18 cellular contexts compared by ENCODE assay signal in genomic region chr2:70049261-70049660, GRCh38. TPM values are rescaled to one million over a fixed set of nuclear protein-coding genes. Genes with fewer than 3 reads are reported as not detected.
DNase-seq lines count a peak whose midpoint lies in the region; ATAC-seq and TF ChIP-seq lines count a peak whose summit lies in the region.
"Had no signal": no experiment of that assay in that cellular context is flagged by ENCODE, and none has a peak within 500 bp of the region (broad histone marks: within the 10 kb centered on the region; RNA-seq: fewer than 3 reads in every experiment).

No MANE protein-coding gene starts in this region.

- no peak overlapping the region for H2AFZ ChIP-seq in osteoblast (ENCODE audit: low read length)

- H3K27me3 ChIP-seq in osteoblast (ENCODE audit: insufficient read depth, low read length): no peaks in the 10 kb centered on the region
- H3K27me3 ChIP-seq: BLaER1 had no signal

- peaks cover 21% of the 10 kb centered on the region for H3K36me3 ChIP-seq in osteoblast (ENCODE audit: insufficient read depth, low read length)

- H3K36me3 Mint-ChIP-seq in activated T-cell treated with anti-CD3 and anti-CD28 coated beads, Interleukin-2, amount 50 U/mL, for 24 hours (ENCODE audit: low read depth): peaks cover 83% of the 10 kb centered on the region
- H3K36me3 Mint-ChIP-seq in T-helper 17 cell (ENCODE audit: low read depth): peaks cover 6% of the 10 kb centered on the region
- H3K36me3 Mint-ChIP-seq in dendritic cell treated with granulocyte-macrophage colony-stimulating factor and Interleukin-4, amounts not matched to agents 40 ng/mL and 50 ng/mL, for 4 days (ENCODE audit: low read depth): peaks cover 24% of the 10 kb centered on the region

- ATAC-seq in T-helper 17 cell (no peak), HG02623 (IDR thresholded peaks at IDR 0.05; ENCODE audit: unreplicated experiment) (no peak)

- no peak for DNase-seq in activated T-cell treated with anti-CD3 and anti-CD28 coated beads, Interleukin-2, amount 50 U/mL, for 24 hours
- no peak for DNase-seq in activated T-cell treated with anti-CD3 and anti-CD28 coated beads, Interleukin-2, amount 50 U/mL, for 48 hours
- DNase-seq in T-helper 17 cell (no peak), putamen (ENCODE audit: low spot score) (peak; percentile 44), NCI-H128 (lab: John Stamatoyannopoulos, UW; ENCODE audit: unreplicated experiment) (no peak), osteoblast (ENCODE audit: insufficient read length, low spot score, missing footprints) (no peak)
- DNase-seq: DMS79 treated with DMSO at 0.1 percent for 48 hours, HFFc6, NCI-H1436, NCI-H1930, NCI-H226, NCI-H524, NCI-H82, OCI-M1, Right ventricle myocardium superior had no signal

- H3K27me3 Mint-ChIP-seq in activated T-cell treated with anti-CD3 and anti-CD28 coated beads, Interleukin-2, amount 50 U/mL, for 24 hours: no peaks in the 10 kb centered on the region
- no peaks in the 10 kb centered on the region for H3K27me3 Mint-ChIP-seq in T-helper 17 cell
- no peaks in the 10 kb centered on the region for H3K27me3 Mint-ChIP-seq in dendritic cell treated with granulocyte-macrophage colony-stimulating factor and Interleukin-4, amounts not matched to agents 40 ng/mL and 50 ng/mL, for 4 days

- no peak overlapping the region for H3K4me2 ChIP-seq in osteoblast (ENCODE audit: insufficient read depth, low read length)
- H3K4me2 ChIP-seq: BLaER1 had no signal

- intact Hi-C loops in dendritic cell treated with granulocyte-macrophage colony-stimulating factor and Interleukin-4, amounts not matched to agents 40 ng/mL and 50 ng/mL, for 4 days (cut with micrococcal nuclease): loop anchor here (5.0 to 10.0 kb wide), 2 partner anchors 37 to 54 kb away; no protein-coding TSS in a partner anchor

- H3K4me3 ChIP-seq in osteoblast (ENCODE audit: insufficient read depth, low read length): no peak overlapping the region
- H3K4me3 ChIP-seq: BLaER1 had no signal

- H4K20me1 ChIP-seq in osteoblast (ENCODE audit: insufficient read depth, low read length): no peaks in the 10 kb centered on the region
- H4K20me1 ChIP-seq: BLaER1 had no signal

- no peaks in the 10 kb centered on the region for H3K4me1 ChIP-seq in osteoblast (ENCODE audit: insufficient read depth, low read length)
- H3K4me1 ChIP-seq: BLaER1 had no signal

- H3K79me2 ChIP-seq in osteoblast (ENCODE audit: insufficient read depth, low read length): no peaks in the 10 kb centered on the region

- TF ChIP-seq CTCF in osteoblast (IDR thresholded peaks at IDR 0.05; ENCODE audit: extremely low read depth, low read depth, low read length): no peak

- peaks cover 8% of the 10 kb centered on the region for H3K4me1 Mint-ChIP-seq in activated T-cell treated with anti-CD3 and anti-CD28 coated beads, Interleukin-2, amount 50 U/mL, for 24 hours (ENCODE audit: low read depth)
- H3K4me1 Mint-ChIP-seq in T-helper 17 cell: peaks cover 14% of the 10 kb centered on the region
- H3K4me1 Mint-ChIP-seq in dendritic cell treated with granulocyte-macrophage colony-stimulating factor and Interleukin-4, amounts not matched to agents 40 ng/mL and 50 ng/mL, for 4 days (ENCODE audit: low read depth): peaks cover 63% of the 10 kb centered on the region

- no peak overlapping the region for H3K27ac ChIP-seq in osteoblast (ENCODE audit: low read depth, low read length)
- H3K27ac ChIP-seq: BLaER1 had no signal

- no peaks in the 10 kb centered on the region for H3K9me3 ChIP-seq in T-helper 17 cell (ENCODE audit: control insufficient read depth, low read length, poor library complexity, severe bottlenecking)
- H3K9me3 ChIP-seq in osteoblast (ENCODE audit: low read depth, low read length): no peaks in the 10 kb centered on the region
- H3K9me3 ChIP-seq: BLaER1 had no signal

- no peaks in the 10 kb centered on the region for H3K9me3 Mint-ChIP-seq in activated T-cell treated with anti-CD3 and anti-CD28 coated beads, Interleukin-2, amount 50 U/mL, for 24 hours
- H3K9me3 Mint-ChIP-seq in dendritic cell treated with granulocyte-macrophage colony-stimulating factor and Interleukin-4, amounts not matched to agents 40 ng/mL and 50 ng/mL, for 4 days: no peaks in the 10 kb centered on the region
- H3K9me3 Mint-ChIP-seq: HFFc6 had no signal

- H3K27ac Mint-ChIP-seq in activated T-cell treated with anti-CD3 and anti-CD28 coated beads, Interleukin-2, amount 50 U/mL, for 24 hours: peak overlapping the region; percentile 59
- H3K27ac Mint-ChIP-seq in T-helper 17 cell: peak overlapping the region; percentile 29
- H3K27ac Mint-ChIP-seq in dendritic cell treated with granulocyte-macrophage colony-stimulating factor and Interleukin-4, amounts not matched to agents 40 ng/mL and 50 ng/mL, for 4 days: peak overlapping the region; percentile 62
- H3K27ac Mint-ChIP-seq: HFFc6 had no signal

- no peak overlapping the region for H3K4me3 Mint-ChIP-seq in activated T-cell treated with anti-CD3 and anti-CD28 coated beads, Interleukin-2, amount 50 U/mL, for 24 hours
- H3K4me3 Mint-ChIP-seq in T-helper 17 cell: no peak overlapping the region
- no peak overlapping the region for H3K4me3 Mint-ChIP-seq in dendritic cell treated with granulocyte-macrophage colony-stimulating factor and Interleukin-4, amounts not matched to agents 40 ng/mL and 50 ng/mL, for 4 days
- H3K4me3 Mint-ChIP-seq: HFFc6 had no signal

RNA-seq across cellular contexts. Expression of gene PCBP1, which starts 38.0 kb away (rescaled TPM):
- total RNA-seq in T-helper 17 cell (100 to 1,000 TPM; 334 to 345 TPM), osteoblast (55.7 and 70.7 TPM in 2 replicates)
